In the genomic region with DNA sequence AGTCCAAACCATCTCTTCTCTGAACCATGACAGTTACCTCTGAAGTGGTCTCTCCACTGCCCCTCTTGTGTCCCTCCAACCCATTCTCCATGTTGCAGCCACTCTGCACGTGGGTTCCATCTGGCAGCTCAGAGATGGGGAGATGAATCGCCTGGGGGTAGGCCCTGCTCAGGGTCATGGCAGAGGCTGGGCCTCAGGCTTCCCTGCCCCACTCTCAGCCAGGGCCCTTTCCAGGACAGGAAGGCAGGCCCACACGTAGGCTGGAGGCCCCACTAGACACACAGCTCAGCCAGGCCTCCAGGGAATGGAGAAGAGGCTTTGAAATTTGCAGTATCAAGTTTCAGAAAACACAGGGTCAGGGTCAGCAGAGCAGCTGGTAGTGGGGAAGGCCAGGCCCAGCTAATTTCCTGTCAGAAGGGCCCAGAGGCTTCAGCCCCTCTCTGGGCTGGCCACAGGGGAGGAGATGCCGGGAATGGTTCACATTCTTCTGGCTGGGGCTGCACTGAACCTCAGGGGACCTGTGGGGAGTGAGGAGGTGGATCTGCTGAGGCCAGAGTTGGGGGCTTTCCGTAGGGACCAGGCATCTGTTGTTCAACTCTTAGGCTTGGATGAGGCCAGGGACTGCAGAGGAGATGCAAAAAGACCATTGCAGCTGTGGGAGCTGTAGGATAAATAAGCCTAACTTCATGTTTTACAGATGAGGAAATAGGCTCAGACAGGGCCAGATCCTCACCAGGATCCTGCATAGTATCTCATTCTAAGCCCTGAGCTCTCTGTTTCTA, we compare ENCODE assay signal across 9 cellular contexts.
DNase-seq lines count a peak whose midpoint lies in the region; ATAC-seq and TF ChIP-seq lines count a peak whose summit lies in the region.
"Had no signal": no experiment of that assay in that cellular context is flagged by ENCODE, and none has a peak within 500 bp of the region (broad histone marks: within the 10 kb centered on the region; RNA-seq: fewer than 3 reads in every experiment).

No MANE protein-coding gene starts in this region.

- H3K27me3 ChIP-seq in upper lobe of left lung = no peaks in the 10 kb centered on the region

- 74 to 77% methylated on average over 2 to 5 of the region's 5 CpGs for WGBS in upper lobe of left lung, 2 donors

- TF ChIP-seq EP300 in upper lobe of left lung (IDR thresholded peaks at IDR 0.05) = no peak

- H3K27me3 Mint-ChIP-seq in activated T-helper 17 cell treated with anti-CD3 and anti-CD28 coated beads, Interleukin-2, amount 50 U/mL, for 72 hours = no peaks in the 10 kb centered on the region

- intact Hi-C loops in posterior vena cava (cut with DNase I) = no loop called here

- H3K4me3 ChIP-seq in upper lobe of left lung = no peak overlapping the region

- no peaks in the 10 kb centered on the region for H3K36me3 ChIP-seq in upper lobe of left lung

- H3K36me3 Mint-ChIP-seq in activated T-helper 17 cell treated with anti-CD3 and anti-CD28 coated beads, Interleukin-2, amount 50 U/mL, for 72 hours (ENCODE audit: low read depth) = no peaks in the 10 kb centered on the region

- peaks cover 27% of the 10 kb centered on the region for H3K4me1 Mint-ChIP-seq in activated T-helper 17 cell treated with anti-CD3 and anti-CD28 coated beads, Interleukin-2, amount 50 U/mL, for 72 hours

- ATAC-seq in activated T-helper 17 cell treated with anti-CD3 and anti-CD28 coated beads, Interleukin-2, amount 50 U/mL, for 72 hours (replicated peaks) = no peak
- ATAC-seq in upper lobe of left lung (ENCODE audit: low FRiP score in 2 of 2) = peak; percentile 34 to 35

- peak overlapping the region; percentile 28 for H3K27ac Mint-ChIP-seq in activated T-helper 17 cell treated with anti-CD3 and anti-CD28 coated beads, Interleukin-2, amount 50 U/mL, for 72 hours
- H3K27ac Mint-ChIP-seq: T-helper 1 cell treated with Interleukin-12 subunit alpha and Interleukin-12 subunit beta and Interleukin-4 antibody, amounts not matched to agents 30 μg/mL and 1 μg/mL, for 36 hours had no signal

- DNase-seq in NCI-H1436 (lab: John Stamatoyannopoulos, UW) = peak; percentile 3
- DNase-seq in NCI-H1436 treated with DMSO at 0.1 percent for 48 hours (lab: John Stamatoyannopoulos, UW) = no peak
- DNase-seq in kidney glomerular epithelial cell (lab: John Stamatoyannopoulos, UW) = peak; percentile 28
- DNase-seq in upper lobe of left lung = no peak
- no peak for DNase-seq in posterior vena cava (ENCODE audit: low spot score)
- DNase-seq in substantia nigra (lab: John Stamatoyannopoulos, UW) = no peak
- DNase-seq in NOMO-1 treated with DMSO at 0.1 percent for 48 hours (lab: John Stamatoyannopoulos, UW; ENCODE audit: unreplicated experiment) = no peak

- H3K27ac ChIP-seq in upper lobe of left lung (peak overlapping the region; percentile 13 to 63 (median 50)), substantia nigra (ENCODE audit: low read depth, low read length, poor library complexity, severe bottlenecking) (no peak overlapping the region)

- no peaks in the 10 kb centered on the region for H3K9me3 ChIP-seq in upper lobe of left lung

- no peak overlapping the region for H3K4me3 Mint-ChIP-seq in activated T-helper 17 cell treated with anti-CD3 and anti-CD28 coated beads, Interleukin-2, amount 50 U/mL, for 72 hours
- H3K4me3 Mint-ChIP-seq: T-helper 1 cell treated with Interleukin-12 subunit alpha and Interleukin-12 subunit beta and Interleukin-4 antibody, amounts not matched to agents 30 μg/mL and 1 μg/mL, for 36 hours had no signal

- no peak for TF ChIP-seq CTCF in upper lobe of left lung (IDR thresholded peaks at IDR 0.05)

- TF ChIP-seq POLR2A in upper lobe of left lung (IDR thresholded peaks at IDR 0.05) = no peak

- H3K4me1 ChIP-seq in upper lobe of left lung = peaks cover 0 to 6% (median 2%) of the 10 kb centered on the region in 4 donors

- no peaks in the 10 kb centered on the region for H3K9me3 Mint-ChIP-seq in activated T-helper 17 cell treated with anti-CD3 and anti-CD28 coated beads, Interleukin-2, amount 50 U/mL, for 72 hours
- H3K9me3 Mint-ChIP-seq: T-helper 1 cell treated with Interleukin-12 subunit alpha and Interleukin-12 subunit beta and Interleukin-4 antibody, amounts not matched to agents 30 μg/mL and 1 μg/mL, for 36 hours had no signal

Comparison
In these comparisons a context has a peak if more than half of its experiments do, and no peak if none do; other contexts are left out.
1. DNase-seq: peak in NCI-H1436 (single experiment) and kidney glomerular epithelial cell (single experiment); none in NCI-H1436 treated with DMSO at 0.1 percent for 48 hours (single experiment), upper lobe of left lung (0 of 2), posterior vena cava (single experiment), substantia nigra (0 of 49) and NOMO-1 treated with DMSO at 0.1 percent for 48 hours (single experiment).